Comparison of ENCODE assay signal across 16 cellular contexts in genomic region chr22:39265143-39265542, GRCh38. TPM values are rescaled to one million over a fixed set of nuclear protein-coding genes. Genes with fewer than 3 reads are reported as not detected.
A peak's percentile ranks its signal among the peaks of the same experiment; 100 is the strongest.
DNase-seq lines count a peak whose midpoint lies in the region; ATAC-seq, FAIRE-seq and TF ChIP-seq lines count a peak whose summit lies in the region.
"Had no signal": no experiment of that assay in that cellular context is flagged by ENCODE, and none has a peak within 500 bp of the region (broad histone marks: within the 10 kb centered on the region; RNA-seq: fewer than 3 reads in every experiment).

No MANE protein-coding gene starts in this region.

- 88% methylated on average over 11 of the region's 11 CpGs; no CpG with 5 or more reads in 1 of the 2 experiments for WGBS in H1 (ENCODE audit: extremely low coverage in 1 of 2, insufficient coverage in 1 of 2, insufficient read length in 1 of 2, insufficient replicate concordance in 2 of 2, low coverage in 1 of 2, low lambda C conversion rate in 2 of 2, missing lambda C conversion rate in 1 of 2), 2 experiments
- 88 to 89% methylated on average over 11 of the region's 11 CpGs for WGBS in GM23248 (ENCODE audit: low coverage in 1 of 2, low lambda C conversion rate in 2 of 2, missing lambda C conversion rate in 2 of 2), 2 experiments

- H3K9me3 ChIP-seq in MM.1S (replicated peaks; ENCODE audit: insufficient read depth, low read length) (no peaks in the 10 kb centered on the region), H1 (ENCODE audit: insufficient read depth in 2 of 2, low read depth in 1 of 2, low read length in 1 of 2) (peaks cover 3 to 4% of the 10 kb centered on the region in 2 experiments; a peak in 1 of 4 replicates), skeletal muscle tissue (ENCODE audit: control insufficient read depth in 3 of 3, low read length in 3 of 3) (peaks cover 0 to 5% (median 3%) of the 10 kb centered on the region in 3 donors), GM23248 (ENCODE audit: low read depth) (no peaks in the 10 kb centered on the region)

- H3K9ac ChIP-seq in MM.1S (ENCODE audit: low read length) (no peak overlapping the region), H1 (replicated peaks in 1 of 4; ENCODE audit: extremely low read depth in 1 of 4, low read depth in 3 of 4, low read length in 3 of 4) (no peak overlapping the region; a peak in 1 of 7 replicates), skeletal muscle tissue (ENCODE audit: low read depth in 1 of 3, low read length in 3 of 3) (no peak overlapping the region), GM23248 (no peak overlapping the region)

- H3K79me2 ChIP-seq in MM.1S (ENCODE audit: low read length) (no peaks in the 10 kb centered on the region), H1 (ENCODE audit: control insufficient read depth in 1 of 2, insufficient read depth in 2 of 2, low read length in 2 of 2) (no peaks in the 10 kb centered on the region), GM23248 (ENCODE audit: insufficient read depth) (no peaks in the 10 kb centered on the region)

- TF ChIP-seq POLR2A in GM12892 (IDR thresholded peaks at IDR 0.05; ENCODE audit: low read depth, low read length) (no peak), H1 (IDR thresholded peaks at IDR 0.05; ENCODE audit: control extremely low read depth in 1 of 2, low read depth in 2 of 2, low read length in 2 of 2) (no peak)

- DNase-seq in GM12892 (ENCODE audit: insufficient read length), result no peak
- no peak for DNase-seq in MM.1S
- no peak for DNase-seq in H1 (ENCODE audit: low read depth in 1 of 2, low spot score in 2 of 2)
- no peak for DNase-seq in GM23248
- DNase-seq: Caco-2; CD4-positive, CD25-positive, alpha-beta regulatory T cell; Karpas-422; MG63; NCI-H1105; NCI-H1694 treated with DMSO at 0.1 percent for 48 hours; NCI-H226; NCI-H524 treated with DMSO at 0.1 percent for 48 hours had no signal

- 0 out of 2 replicates have a peak overlapping the region, but pooled peaks have one; percentile 41 for H2AK5ac ChIP-seq in H1 (ENCODE audit: low read depth, low read length)

- H3K56ac ChIP-seq in H1 (replicated peaks; ENCODE audit: insufficient read length, low read depth, low read length), result no peak overlapping the region

- no peak overlapping the region; the same call in 1 of the 2 replicates for H2BK20ac ChIP-seq in H1 (ENCODE audit: low read length)

- peaks cover 15% of the 10 kb centered on the region for H3F3A ChIP-seq in MM.1S (ENCODE audit: insufficient read depth, low read length)
- no peaks in the 10 kb centered on the region; the same call in 1 of the 2 replicates for H3F3A ChIP-seq in GM23248 (ENCODE audit: insufficient read depth)

- H3K9me2 ChIP-seq in MM.1S (replicated peaks; ENCODE audit: insufficient read depth, low read length) (no peaks in the 10 kb centered on the region), GM23248 (ENCODE audit: insufficient read depth) (no peaks in the 10 kb centered on the region)

- no peak overlapping the region for H3K14ac ChIP-seq in H1 (ENCODE audit: insufficient read length)

- peaks cover 30% of the 10 kb centered on the region for H3K4me1 ChIP-seq in MM.1S (ENCODE audit: low read length)
- H3K4me1 ChIP-seq in H1 (replicated peaks in 1 of 4; ENCODE audit: control insufficient read depth in 3 of 4, insufficient read depth in 4 of 4, low read length in 3 of 4), result peaks cover 0 to 3% (median 0%) of the 10 kb centered on the region in 4 experiments; a peak in 1 of 7 replicates
- peaks cover 0 to 21% (median 18%) of the 10 kb centered on the region in 3 donors for H3K4me1 ChIP-seq in skeletal muscle tissue (ENCODE audit: control insufficient read depth in 3 of 3, insufficient read depth in 3 of 3, low read length in 3 of 3)
- no peaks in the 10 kb centered on the region; the same call in 1 of the 2 replicates for H3K4me1 ChIP-seq in GM23248 (ENCODE audit: insufficient read depth)
- H3K4me1 ChIP-seq: Caco-2, Peyer's patch had no signal

- H3K79me1 ChIP-seq in H1 (ENCODE audit: low read depth, low read length), result no peaks in the 10 kb centered on the region

- ATAC-seq in HG02973 (IDR thresholded peaks at IDR 0.05; ENCODE audit: unreplicated experiment) (no peak), GM19395 (IDR thresholded peaks at IDR 0.05; ENCODE audit: unreplicated experiment) (no peak)

- no peak overlapping the region for H3K23ac ChIP-seq in H1 (ENCODE audit: insufficient read length)

- no peak overlapping the region for H3K18ac ChIP-seq in H1 (ENCODE audit: extremely low read depth, low read length)

- no peak overlapping the region for H4K5ac ChIP-seq in H1 (ENCODE audit: insufficient read length, low read depth, low read length)

- no peak overlapping the region for H2BK120ac ChIP-seq in H1 (replicated peaks; ENCODE audit: low read depth, low read length)

- no peak overlapping the region for H2AFZ ChIP-seq in MM.1S (ENCODE audit: low read length)
- H2AFZ ChIP-seq in H1 (ENCODE audit: low read length), result no peak overlapping the region
- no peak overlapping the region for H2AFZ ChIP-seq in GM23248

- H2BK12ac ChIP-seq in H1 (ENCODE audit: low read depth, low read length), result no peak overlapping the region

- no peak for TF ChIP-seq EP300 in H1 (IDR thresholded peaks at IDR 0.05; ENCODE audit: borderline replicate concordance in 1 of 2, low read depth in 2 of 2, low read length in 2 of 2)

- H3K27me3 ChIP-seq in MM.1S (replicated peaks; ENCODE audit: insufficient read depth, low read length) (no peaks in the 10 kb centered on the region), H1 (replicated peaks in 1 of 4; ENCODE audit: control insufficient read depth in 3 of 4, extremely low read depth in 1 of 4, insufficient read depth in 3 of 4, low read length in 3 of 4) (no peaks in the 10 kb centered on the region; a peak in 1 of 7 replicates), skeletal muscle tissue (ENCODE audit: control insufficient read depth in 3 of 3, insufficient read depth in 3 of 3, low read length in 3 of 3) (no peaks in the 10 kb centered on the region), GM23248 (replicated peaks; ENCODE audit: insufficient read depth) (no peaks in the 10 kb centered on the region)
- H3K27me3 ChIP-seq: MG63, Peyer's patch had no signal

- TF ChIP-seq CTCF in MM.1S (IDR thresholded peaks at IDR 0.05; ENCODE audit: low read length) (no peak), H1 (IDR thresholded peaks at IDR 0.05; ENCODE audit: control extremely low read depth in 1 of 3, insufficient read depth in 1 of 3, low read depth in 1 of 3, low read length in 3 of 3) (no peak)

- no peak overlapping the region for H3K4me3 ChIP-seq in MM.1S (ENCODE audit: low read length)
- no peak overlapping the region for H3K4me3 ChIP-seq in H1 (ENCODE audit: extremely low read depth in 1 of 4, insufficient read depth in 2 of 4, low read depth in 3 of 4, low read length in 4 of 4)
- H3K4me3 ChIP-seq in skeletal muscle tissue (ENCODE audit: low read length in 3 of 3), result no peak overlapping the region
- no peak overlapping the region for H3K4me3 ChIP-seq in GM23248
- H3K4me3 ChIP-seq: MG63, Peyer's patch had no signal

- H3K4me2 ChIP-seq in MM.1S (ENCODE audit: low read depth, low read length) (no peak overlapping the region), H1 (ENCODE audit: insufficient read depth in 1 of 2, low read depth in 2 of 2, low read length in 2 of 2) (no peak overlapping the region), GM23248 (ENCODE audit: unreplicated experiment) (no peak overlapping the region)

- no peak overlapping the region for H2BK15ac ChIP-seq in H1 (ENCODE audit: low read length)

- CTCF ChIA-PET in H1 (lab: Charles Lee; ENCODE audit: partially characterized antibody), result interaction anchor here (0.8 to 1.8 kb wide), 4 partner anchors 26 to 91 kb away, joined by 3 to 7 read pairs (median 4); no protein-coding TSS in a partner anchor

- no peak for TF ChIP-seq RAD21 in H1 (IDR thresholded peaks at IDR 0.05 in 1 of 2, conservative IDR thresholded peaks at IDR 0.05 in 1 of 2; ENCODE audit: low read depth in 2 of 2, low read length in 2 of 2)

- H4K8ac ChIP-seq in H1 (ENCODE audit: extremely low read depth, insufficient read depth, low read length), result peak overlapping the region; percentile 39; the same call in 1 of the 2 replicates

- in situ Hi-C loops in GM23248 (cut with MboI), result no loop called here

- H3K4ac ChIP-seq in H1 (replicated peaks; ENCODE audit: insufficient read length, low read depth, low read length), result no peak overlapping the region

- peak; percentile 21 for FAIRE-seq in GM12892 (lab: Jason Lieb, UNC)
- FAIRE-seq in H1 (lab: Jason Lieb, UNC), result no peak

- no peaks in the 10 kb centered on the region for H4K20me1 ChIP-seq in MM.1S (ENCODE audit: insufficient read depth, low read length)
- H4K20me1 ChIP-seq in H1 (replicated peaks in 1 of 2; ENCODE audit: control insufficient read depth in 1 of 2, insufficient read depth in 2 of 2, low read length in 2 of 2), result no peaks in the 10 kb centered on the region
- no peaks in the 10 kb centered on the region for H4K20me1 ChIP-seq in GM23248 (ENCODE audit: insufficient read depth)

- peak overlapping the region; percentile 18; the same call in 1 of the 2 replicates for H2BK5ac ChIP-seq in H1 (ENCODE audit: low read depth, low read length)

- no peaks in the 10 kb centered on the region for H3K23me2 ChIP-seq in H1 (ENCODE audit: low read depth, low read length)

- no peaks in the 10 kb centered on the region for H3K36me3 ChIP-seq in MM.1S (replicated peaks; ENCODE audit: insufficient read depth, low read length)
- H3K36me3 ChIP-seq in H1 (ENCODE audit: control insufficient read depth in 2 of 4, insufficient read depth in 4 of 4, low read length in 3 of 4), result no peaks in the 10 kb centered on the region
- H3K36me3 ChIP-seq in skeletal muscle tissue (ENCODE audit: control insufficient read depth in 3 of 3, insufficient read depth in 3 of 3, low read length in 3 of 3), result no peaks in the 10 kb centered on the region
- H3K36me3 ChIP-seq in GM23248 (ENCODE audit: low read depth), result no peaks in the 10 kb centered on the region
- H3K36me3 ChIP-seq: MG63, Peyer's patch had no signal

- no peak overlapping the region for H4K91ac ChIP-seq in H1 (replicated peaks; ENCODE audit: insufficient read length, low read length)

- H3K27ac ChIP-seq in MM.1S (ENCODE audit: low read length), result peak overlapping the region; percentile 96; the same call in 1 of the 2 replicates
- no peak overlapping the region for H3K27ac ChIP-seq in H1 (ENCODE audit: low read depth, low read length)
- peak overlapping the region; percentile 25 for H3K27ac ChIP-seq in skeletal muscle tissue (ENCODE audit: low read depth, low read length)
- no peak overlapping the region for H3K27ac ChIP-seq in GM23248

- POLR2A ChIA-PET in H1 (lab: Charles Lee; ENCODE audit: partially characterized antibody), result interaction anchor here (0.6 to 2.5 kb wide), 7 partner anchors 13 to 292 kb away, joined by 3 to 6 read pairs (median 5); partner anchors contain the start of gene RPL3

RNA-seq across cellular contexts. Expression of gene PDGFB, which starts 20.4 kb away (rescaled TPM):
- 0.64 TPM for polyA plus RNA-seq in GM12892 (2012; ENCODE audit: missing spikeins)
- total RNA-seq in H1 (2021; fragmentation: NEBNext Ultra II Directional; extraction: Animal tissue kit (Norgen Biotek cat#: 25700)), result 8.5 and 9.6 TPM in 2 replicates
- polyA plus RNA-seq in H1 (2011; rRNA removed) (3.9 and 5.5 TPM in 2 replicates), GM23248 (2016; fragmentation: Nextera tagmentation; extraction: Ambion mirVana) (0.14 and 0.49 TPM in 2 replicates)
- polyA plus RNA-seq in H1 (2011; cell fraction: cytosol; rRNA removed), result 6.1 TPM
- polyA plus RNA-seq in H1 (2011; cell fraction: nucleus; rRNA removed), result 10.9 TPM
- 2.6 to 3.9 TPM (median 3.8 TPM) in 4 replicates for polyA plus RNA-seq in H1 (2012, experiment 1 of 2)
- polyA plus RNA-seq in H1 (2012, experiment 2 of 2), result 4.1 TPM
- polyA plus RNA-seq in H1 (2013, experiment 1 of 2), result 4.9 TPM
- polyA plus RNA-seq in H1 (2013, experiment 2 of 2), result 6.0 TPM
- 3.0 and 5.3 TPM in 2 replicates for polyA minus RNA-seq in H1 (2011; rRNA and poly(A)+ RNA removed)
- polyA minus RNA-seq in H1 (2011; cell fraction: cytosol; rRNA and poly(A)+ RNA removed), result 5.7 TPM
- polyA minus RNA-seq in H1 (2011; cell fraction: nucleus; rRNA and poly(A)+ RNA removed), result 3.5 TPM
- 8.9 TPM for total RNA-seq in skeletal muscle tissue
- not detected in 2 replicates for total RNA-seq in GM23248 (2014; rRNA removed; shearing (Covaris generic))

RNA-seq across cellular contexts. Expression of gene RPL3, which starts 54.3 kb away (rescaled TPM):
- 4,953 TPM for polyA plus RNA-seq in GM12892 (2012; ENCODE audit: missing spikeins)
- total RNA-seq in H1 (2021; fragmentation: NEBNext Ultra II Directional; extraction: Animal tissue kit (Norgen Biotek cat#: 25700)), result 2,801 and 2,865 TPM in 2 replicates
- polyA plus RNA-seq in H1 (2011; rRNA removed), result 5,362 and 5,466 TPM in 2 replicates
- 8,556 TPM for polyA plus RNA-seq in H1 (2011; cell fraction: cytosol; rRNA removed)
- 6,792 TPM for polyA plus RNA-seq in H1 (2011; cell fraction: nucleus; rRNA removed)
- polyA plus RNA-seq in H1 (2012, experiment 1 of 2), result 3,449 to 5,365 TPM (median 4,851 TPM) in 4 replicates
- 2,078 TPM for polyA plus RNA-seq in H1 (2012, experiment 2 of 2)
- 2,295 TPM for polyA plus RNA-seq in H1 (2013, experiment 1 of 2)
- 2,292 TPM for polyA plus RNA-seq in H1 (2013, experiment 2 of 2)
- 1,769 and 1,871 TPM in 2 replicates for polyA minus RNA-seq in H1 (2011; rRNA and poly(A)+ RNA removed)
- polyA minus RNA-seq in H1 (2011; cell fraction: cytosol; rRNA and poly(A)+ RNA removed), result 1,662 TPM
- 2,188 TPM for polyA minus RNA-seq in H1 (2011; cell fraction: nucleus; rRNA and poly(A)+ RNA removed)
- 2,602 TPM for total RNA-seq in skeletal muscle tissue
- 1,555 and 2,353 TPM in 2 replicates for total RNA-seq in GM23248 (2014; rRNA removed; shearing (Covaris generic))
- polyA plus RNA-seq in GM23248 (2016; fragmentation: Nextera tagmentation; extraction: Ambion mirVana), result 920 and 929 TPM in 2 replicates

Comparison
In these comparisons a context has a peak if more than half of its experiments do, and no peak if none do; other contexts are left out.
1. H3K27ac ChIP-seq: peak in MM.1S (single experiment) and skeletal muscle tissue (single experiment); none in H1 (single experiment) and GM23248 (single experiment).